ENCODE assay signal across 2 cellular contexts in genomic region chr3:112546216-112546759, GRCh38.
TF ChIP-seq lines count a peak whose summit lies in the region.

No MANE protein-coding gene starts in this region.

TF ChIP-seq in IMR-90, 13 proteins besides CTCF, POLR2A, EP300 and RAD21:
- TF ChIP-seq NFE2L2 (IDR thresholded peaks at IDR 0.05; ENCODE audit: low read depth, low read length) (no peak), FOS (IDR thresholded peaks at IDR 0.05; ENCODE audit: low read depth, low read length) (peak; percentile 24; the same call in 1 of the 2 replicates), MAZ (IDR thresholded peaks at IDR 0.05; ENCODE audit: borderline replicate concordance, low read depth, low read length) (no peak), RFX5 (IDR thresholded peaks at IDR 0.05; ENCODE audit: low read depth, low read length) (no peak), BHLHE40 (IDR thresholded peaks at IDR 0.05; ENCODE audit: low read depth, low read length) (no peak), ELK1 (IDR thresholded peaks at IDR 0.05; ENCODE audit: borderline replicate concordance, low read depth, low read length) (no peak)

TF ChIP-seq in WTC11, 78 proteins besides CTCF, POLR2A, EP300 and RAD21:
- no peak for TF ChIP-seq FOXJ3 (CRISPR knock-in tag; IDR thresholded peaks at IDR 0.05; ENCODE audit: borderline replicate concordance)
- no peak for TF ChIP-seq KAT7 (CRISPR knock-in tag; IDR thresholded peaks at IDR 0.05; ENCODE audit: borderline replicate concordance)
- TF ChIP-seq ERG (CRISPR knock-in tag; IDR thresholded peaks at IDR 0.05) = no peak
- TF ChIP-seq NFE2L1 (CRISPR knock-in tag; IDR thresholded peaks at IDR 0.05) = no peak
- no peak for TF ChIP-seq TCF7 (CRISPR knock-in tag; IDR thresholded peaks at IDR 0.05; ENCODE audit: low read depth)
- no peak for TF ChIP-seq FOXP1 (CRISPR knock-in tag; IDR thresholded peaks at IDR 0.05; ENCODE audit: borderline replicate concordance)
- no peak for TF ChIP-seq ZMAT4 (CRISPR knock-in tag; IDR thresholded peaks at IDR 0.05)
- no peak for TF ChIP-seq STAT6 (CRISPR knock-in tag; conservative IDR thresholded peaks at IDR 0.05; ENCODE audit: low read depth)
- no peak for TF ChIP-seq ZNF138 (CRISPR knock-in tag; conservative IDR thresholded peaks at IDR 0.05)
- TF ChIP-seq ZNF317 (CRISPR knock-in tag; IDR thresholded peaks at IDR 0.05; ENCODE audit: borderline replicate concordance, low read depth) = no peak
- no peak for TF ChIP-seq GABPB1 (CRISPR knock-in tag; IDR thresholded peaks at IDR 0.05)
- no peak for TF ChIP-seq HMGA2 (CRISPR knock-in tag; IDR thresholded peaks at IDR 0.05)
- TF ChIP-seq ZNF512 (CRISPR knock-in tag; IDR thresholded peaks at IDR 0.05; ENCODE audit: borderline replicate concordance) = no peak
- no peak for TF ChIP-seq PRDM15 (CRISPR knock-in tag; IDR thresholded peaks at IDR 0.05)
- TF ChIP-seq IRF2 (CRISPR knock-in tag; IDR thresholded peaks at IDR 0.05; ENCODE audit: borderline replicate concordance, low read depth) = no peak
- TF ChIP-seq ESRRA (CRISPR knock-in tag; IDR thresholded peaks at IDR 0.05; ENCODE audit: borderline replicate concordance) = no peak
- no peak for TF ChIP-seq ATF6 (CRISPR knock-in tag; IDR thresholded peaks at IDR 0.05)
